28 cellular contexts compared by ENCODE assay signal in the genomic region with DNA sequence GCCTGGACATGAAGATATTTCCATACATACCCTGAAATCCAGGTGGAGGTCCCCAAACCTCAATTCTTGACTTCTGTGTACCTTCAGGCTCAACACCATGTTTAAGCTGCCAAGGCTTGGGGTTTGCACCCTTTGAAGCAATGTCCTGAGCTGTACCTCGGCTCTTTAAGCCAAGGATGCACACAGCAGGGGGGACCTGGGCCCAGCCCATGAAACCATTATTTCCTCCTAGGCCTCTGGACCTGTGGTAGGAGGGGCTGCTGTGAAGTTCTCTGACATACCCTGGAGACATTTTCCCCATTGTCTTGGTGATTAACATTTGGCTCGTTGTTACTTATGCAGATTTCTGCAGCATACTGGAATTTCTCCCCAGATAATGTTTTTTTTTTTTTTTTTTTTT.
"Had no signal": no experiment of that assay in that cellular context is flagged by ENCODE, and none has a peak within 500 bp of the region (broad histone marks: within the 10 kb centered on the region; RNA-seq: fewer than 3 reads in every experiment).

No MANE protein-coding gene starts in this region.

- H3K79me2 ChIP-seq: hepatocyte had no signal

- ATAC-seq: effector memory CD8-positive, alpha-beta T cell; esophagus mucosa; foreskin keratinocyte; gastrocnemius medialis; gastroesophageal sphincter; heart left ventricle; heart right ventricle had no signal

- H3K9me3 ChIP-seq: colonic mucosa, esophagus muscularis mucosa, gastrocnemius medialis, gastroesophageal sphincter, heart left ventricle had no signal

- H2AFZ ChIP-seq: hepatocyte had no signal

- H3K4me1 ChIP-seq: colonic mucosa, esophagus muscularis mucosa, esophagus squamous epithelium, foreskin keratinocyte, gastrocnemius medialis, gastroesophageal sphincter, heart left ventricle, heart right ventricle had no signal

- FAIRE-seq: endometrium, endothelial cell of umbilical vein, frontal cortex had no signal

- H3K27ac ChIP-seq: colonic mucosa, coronary artery, dorsolateral prefrontal cortex, epithelial cell of prostate, esophagus muscularis mucosa, esophagus squamous epithelium, foreskin keratinocyte, gastrocnemius medialis, gastroesophageal sphincter, heart left ventricle, heart right ventricle, hepatocyte had no signal

- H3K27me3 ChIP-seq: colonic mucosa, esophagus muscularis mucosa, esophagus squamous epithelium, foreskin keratinocyte, gastrocnemius medialis, gastroesophageal sphincter, heart left ventricle, heart right ventricle, hepatocyte had no signal

- DNase-seq: colonic mucosa; cortex of kidney; dermis blood vessel endothelial cell; dorsolateral prefrontal cortex; effector CD4-positive, alpha-beta T cell; effector CD8-positive, alpha-beta T cell; effector memory CD4-positive, alpha-beta T cell; effector memory CD8-positive, alpha-beta T cell; endodermal cell; erythroblast; esophagus squamous epithelium; foreskin fibroblast; foreskin keratinocyte; foreskin melanocyte; gastrocnemius medialis; glutamatergic neuron; head of caudate nucleus; heart left ventricle; heart right ventricle had no signal

- H3K36me3 ChIP-seq: colonic mucosa, esophagus muscularis mucosa, esophagus squamous epithelium, gastrocnemius medialis, gastroesophageal sphincter, heart left ventricle, heart right ventricle had no signal

- H3K4me2 ChIP-seq: hepatocyte had no signal

- H3K4me3 ChIP-seq: colonic mucosa, coronary artery, dorsolateral prefrontal cortex, esophagus muscularis mucosa, esophagus squamous epithelium, gastrocnemius medialis, gastroesophageal sphincter, heart left ventricle, heart right ventricle, hepatocyte had no signal
